26 cellular contexts compared by ENCODE assay signal in the genomic region with DNA sequence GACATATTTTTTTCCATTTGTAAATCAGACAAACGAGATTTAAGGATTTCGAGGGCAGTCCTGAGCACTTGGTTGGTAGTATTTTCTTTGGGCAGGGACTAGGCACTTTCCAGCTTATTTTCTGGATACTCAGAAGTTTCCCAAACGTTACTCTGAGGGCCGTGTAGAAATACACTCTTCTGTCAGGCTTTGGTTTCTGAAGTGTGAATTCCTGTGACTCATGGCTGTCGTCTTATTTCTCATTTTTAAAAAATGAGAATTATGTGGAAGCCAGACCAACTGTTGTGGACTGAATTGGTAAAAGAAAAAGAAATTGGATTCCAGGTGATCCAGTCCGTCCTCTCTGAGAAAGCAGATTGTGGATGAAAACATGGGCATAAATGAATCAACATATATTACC.
A peak's percentile ranks its signal among the peaks of the same experiment; 100 is the strongest.
DNase-seq lines count a peak whose midpoint lies in the region; ATAC-seq and TF ChIP-seq lines count a peak whose summit lies in the region.
"Had no signal": no experiment of that assay in that cellular context is flagged by ENCODE, and none has a peak within 500 bp of the region (broad histone marks: within the 10 kb centered on the region; RNA-seq: fewer than 3 reads in every experiment).

No MANE protein-coding gene starts in this region.

- H3K27me3 ChIP-seq in IMR-90 (ENCODE audit: control insufficient read depth, insufficient read depth, low read length) (no peaks in the 10 kb centered on the region; the same call in 1 of the 2 replicates), upper lobe of right lung (peaks cover 7% of the 10 kb centered on the region)

- H3K4me2 ChIP-seq in IMR-90 (ENCODE audit: low read depth, low read length) = peak overlapping the region; percentile 23; the same call in 1 of the 2 replicates

- H2BK15ac ChIP-seq in IMR-90 (ENCODE audit: low read depth, low read length) = peak overlapping the region; percentile 77; the same call in 2 of the 3 replicates

- H3K4ac ChIP-seq in IMR-90 (ENCODE audit: low read depth, low read length) = peak overlapping the region; percentile 89

- BruUV-seq in IMR-90 (replicated peaks; lab: Mats Ljungman, UMichigan) = no TSS peak

- CTCF ChIA-PET in IMR-90 (lab: Yijun Ruan, JAX) = interaction anchor here (0.9 to 1.3 kb wide), 2 partner anchors 13 to 14 kb away, joined by 3 read pairs; no protein-coding TSS in a partner anchor

- peak overlapping the region; percentile 64 for H3K14ac ChIP-seq in IMR-90 (replicated peaks; ENCODE audit: low read depth, low read length)

- peaks cover 4% of the 10 kb centered on the region for H3K9me1 ChIP-seq in IMR-90 (ENCODE audit: insufficient read depth, low read length)

- no peak for TF ChIP-seq RAD21 in IMR-90 (IDR thresholded peaks at IDR 0.05; ENCODE audit: low read length)

- no peaks in the 10 kb centered on the region for H3K9me3 ChIP-seq in IMR-90 (ENCODE audit: control insufficient read depth, insufficient read depth, low read length)
- H3K9me3 ChIP-seq in upper lobe of right lung = no peaks in the 10 kb centered on the region
- H3K9me3 ChIP-seq: lower lobe of right lung, prostate gland, SJCRH30 had no signal

- DNase-seq in AG20443 (ENCODE audit: low spot score) = peak; percentile 56
- DNase-seq in IMR-90 = peak; percentile 52
- peak; percentile 57 for DNase-seq in choroid plexus epithelial cell (ENCODE audit: low read depth)
- DNase-seq in NCI-H2171 treated with DMSO at 0.1 percent for 48 hours (lab: John Stamatoyannopoulos, UW) = no peak
- no peak for DNase-seq in stimulated activated CD4-positive, alpha-beta T cell treated with anti-CD3 and anti-CD28 coated beads, Interleukin-4, amount 100 ng/mL, for 4 hours
- DNase-seq in AML-193 (lab: John Stamatoyannopoulos, UW) = no peak
- no peak for DNase-seq in upper lobe of right lung
- DNase-seq: ACHN; activated CD4-positive, CD25-positive, alpha-beta regulatory T cell treated with anti-CD3 and anti-CD28 coated beads, Interleukin-2, amount 50 U/mL, for 72 hours; activated CD8-positive, alpha-beta T cell treated with anti-CD3 and anti-CD28 coated beads, Interleukin-2, amount 10 ng/mL, durations not matched to agents 7 days and 5 days; activated gamma-delta T cell treated with Interleukin-2 at 50 U/mL for 16 hours; activated naive CD8-positive, alpha-beta T cell treated with anti-CD3 and anti-CD28 coated beads, Interleukin-2, amount 50 U/mL, for 24 hours; activated T-cell treated with anti-CD3 and anti-CD28 coated beads, Interleukin-2, amount 50 U/mL, for 1 hour; CD4-positive, alpha-beta T cell; cortex of kidney; endodermal cell; kidney glomerular epithelial cell; lower lobe of right lung; NCI-H1436 treated with DMSO at 0.1 percent for 48 hours; NCI-H2171; NCI-H526; SJCRH30; substantia nigra had no signal

- dilution Hi-C loops in IMR-90 (cut with HindIII; ENCODE audit: low sequenced_read_pairs, unreplicated experiment) = no loop called here

- intact Hi-C loops in IMR-90 (cut with micrococcal nuclease) (no loop called here), upper lobe of right lung (cut with DNase I) (no loop called here)

- H3K23ac ChIP-seq in IMR-90 (ENCODE audit: low read depth, low read length) = peak overlapping the region; percentile 81

- H3K27ac ChIP-seq in IMR-90 (ENCODE audit: insufficient read depth, low read length) = no peak overlapping the region
- no peak overlapping the region for H3K27ac ChIP-seq in upper lobe of right lung
- H3K27ac ChIP-seq: lower lobe of right lung, prostate gland, SJCRH30 had no signal

- no CpG with 5 or more reads among the region's 6 CpGs for WGBS in IMR-90 (ENCODE audit: extremely low coverage in 2 of 2, insufficient read length in 1 of 2), 2 experiments

- H4K5ac ChIP-seq in IMR-90 (ENCODE audit: low read depth, low read length) = no peak overlapping the region; the same call in 1 of the 2 replicates

- H3K9ac ChIP-seq in IMR-90 (ENCODE audit: low read depth, low read length) = no peak overlapping the region

- no peaks in the 10 kb centered on the region for H3K79me1 ChIP-seq in IMR-90 (ENCODE audit: low read depth in 1 of 2, low read length in 2 of 2)

- in situ Hi-C loops in IMR-90 (cut with MboI; ENCODE audit: low sequenced_read_pairs) = no loop called here

- H4K8ac ChIP-seq in IMR-90 (ENCODE audit: low read depth in 2 of 2, low read length in 2 of 2) = peak overlapping the region; percentile 32 to 74; a peak in 3 of 4 replicates

- H3K18ac ChIP-seq in IMR-90 (ENCODE audit: low read depth, low read length) = peak overlapping the region; percentile 90; the same call in 1 of the 2 replicates

- H2AK9ac ChIP-seq in IMR-90 (replicated peaks; ENCODE audit: low read depth, low read length, poor library complexity) = no peak overlapping the region

- peak overlapping the region; percentile 28; the same call in 1 of the 2 replicates for H3K56ac ChIP-seq in IMR-90 (ENCODE audit: extremely low read depth, insufficient read depth, low read length)

- H2BK5ac ChIP-seq in IMR-90 (ENCODE audit: low read depth, low read length, poor library complexity, severe bottlenecking) = peak overlapping the region; percentile 86

- POLR2A ChIA-PET in IMR-90 (lab: Charles Lee; ENCODE audit: unreplicated experiment) = no interaction called here

- no peak for TF ChIP-seq POLR2A in IMR-90 (IDR thresholded peaks at IDR 0.05; ENCODE audit: low read depth, low read length)

- no peaks in the 10 kb centered on the region for H3K36me3 Mint-ChIP-seq in nephron (ENCODE audit: low read depth)

- ATAC-seq in IMR-90 (ENCODE audit: low read depth) (peak; percentile 68), upper lobe of right lung (no peak)
- ATAC-seq: activated CD8-positive, alpha-beta T cell treated with anti-CD3 and anti-CD28 coated beads, Interleukin-2, amount 10 ng/mL, durations not matched to agents 7 days and 5 days; activated naive CD8-positive, alpha-beta T cell treated with anti-CD3 and anti-CD28 coated beads, Interleukin-2, amount 50 U/mL, for 24 hours; K562; lower lobe of right lung had no signal

- H3K36me3 ChIP-seq in IMR-90 (ENCODE audit: control insufficient read depth, insufficient read depth, low read length) (no peaks in the 10 kb centered on the region), upper lobe of right lung (no peaks in the 10 kb centered on the region)
- H3K36me3 ChIP-seq: lower lobe of right lung, prostate gland, SJCRH30 had no signal

- TF ChIP-seq CTCF in IMR-90 (conservative IDR thresholded peaks at IDR 0.05; ENCODE audit: low read depth, low read length) = no peak
- no peak for TF ChIP-seq CTCF in choroid plexus epithelial cell (conservative IDR thresholded peaks at IDR 0.05; ENCODE audit: low read depth, low read length)
- TF ChIP-seq CTCF in nephron (IDR thresholded peaks at IDR 0.05; ENCODE audit: unreplicated experiment in 3 of 3) = no peak
- no peak for TF ChIP-seq CTCF in upper lobe of right lung (IDR thresholded peaks at IDR 0.05)

- H2AK5ac ChIP-seq in IMR-90 (ENCODE audit: low read depth, low read length) = peak overlapping the region; percentile 91; the same call in 1 of the 2 replicates

- H3K4me3 ChIP-seq in IMR-90 (ENCODE audit: insufficient read depth, low read depth, low read length) (no peak overlapping the region), choroid plexus epithelial cell (ENCODE audit: low read depth, low read length) (no peak overlapping the region), upper lobe of right lung (no peak overlapping the region)
- H3K4me3 ChIP-seq: K562, lower lobe of right lung, prostate gland, SJCRH30 had no signal

- peak overlapping the region in 2 of 3 experiments; percentile 39 to 43 for H3K27ac Mint-ChIP-seq in nephron
- H3K27ac Mint-ChIP-seq: activated CD8-positive, alpha-beta T cell treated with anti-CD3 and anti-CD28 coated beads, Interleukin-2, amount 10 ng/mL, durations not matched to agents 7 days and 5 days; activated naive CD8-positive, alpha-beta T cell treated with anti-CD3 and anti-CD28 coated beads, Interleukin-2, amount 50 U/mL, for 24 hours; CD4-positive, alpha-beta T cell; endodermal cell had no signal

- H4K20me1 ChIP-seq in IMR-90 (ENCODE audit: insufficient read depth, low read length) = no peaks in the 10 kb centered on the region

- H3K4me3 Mint-ChIP-seq in nephron = no peak overlapping the region
- H3K4me3 Mint-ChIP-seq: activated CD8-positive, alpha-beta T cell treated with anti-CD3 and anti-CD28 coated beads, Interleukin-2, amount 10 ng/mL, durations not matched to agents 7 days and 5 days; activated naive CD8-positive, alpha-beta T cell treated with anti-CD3 and anti-CD28 coated beads, Interleukin-2, amount 50 U/mL, for 24 hours; CD4-positive, alpha-beta T cell; endodermal cell had no signal

- peak overlapping the region; percentile 97 for H2BK20ac ChIP-seq in IMR-90 (ENCODE audit: low read depth, low read length)

- peak overlapping the region; percentile 74 for H2AFZ ChIP-seq in IMR-90 (replicated peaks; ENCODE audit: low read length, poor library complexity)

- H3K4me1 ChIP-seq in IMR-90 (ENCODE audit: control insufficient read depth, insufficient read depth, low read length) = peaks cover 7% of the 10 kb centered on the region
- no peaks in the 10 kb centered on the region for H3K4me1 ChIP-seq in upper lobe of right lung
- H3K4me1 ChIP-seq: lower lobe of right lung, prostate gland, SJCRH30 had no signal

- peak overlapping the region; percentile 96 for H2BK120ac ChIP-seq in IMR-90 (ENCODE audit: low read depth, low read length)

- H3K27me3 Mint-ChIP-seq in nephron (ENCODE audit: low read depth) = peaks cover 4% of the 10 kb centered on the region

- peak overlapping the region; percentile 80 for H4K91ac ChIP-seq in IMR-90 (ENCODE audit: insufficient read depth, low read depth, low read length)

- H3K9me3 Mint-ChIP-seq in nephron = no peaks in the 10 kb centered on the region
- H3K9me3 Mint-ChIP-seq: activated naive CD8-positive, alpha-beta T cell treated with anti-CD3 and anti-CD28 coated beads, Interleukin-2, amount 50 U/mL, for 24 hours; CD4-positive, alpha-beta T cell; endodermal cell had no signal

- H3K4me1 Mint-ChIP-seq in nephron = peaks cover 42% of the 10 kb centered on the region
- H3K4me1 Mint-ChIP-seq: activated naive CD8-positive, alpha-beta T cell treated with anti-CD3 and anti-CD28 coated beads, Interleukin-2, amount 50 U/mL, for 24 hours; endodermal cell had no signal

TF ChIP-seq in IMR-90, 13 proteins besides CTCF, POLR2A, EP300 and RAD21 (continues in another document):
- no peak for TF ChIP-seq MAZ (IDR thresholded peaks at IDR 0.05; ENCODE audit: borderline replicate concordance, low read depth, low read length)
- no peak for TF ChIP-seq MAFK (IDR thresholded peaks at IDR 0.05; ENCODE audit: low read depth, low read length)
- TF ChIP-seq BHLHE40 (IDR thresholded peaks at IDR 0.05; ENCODE audit: low read depth, low read length) = no peak
- no peak for TF ChIP-seq RCOR1 (IDR thresholded peaks at IDR 0.05; ENCODE audit: insufficient replicate concordance, low read length)
- no peak for TF ChIP-seq MXI1 (IDR thresholded peaks at IDR 0.05; ENCODE audit: borderline replicate concordance, low read depth, low read length)
- no peak for TF ChIP-seq RFX5 (IDR thresholded peaks at IDR 0.05; ENCODE audit: low read depth, low read length)
- TF ChIP-seq CEBPB (IDR thresholded peaks at IDR 0.05; ENCODE audit: low read depth, low read length) = no peak
- TF ChIP-seq NFE2L2 (IDR thresholded peaks at IDR 0.05; ENCODE audit: low read depth, low read length) = no peak

Comparison
In these comparisons a context has a peak if more than half of its experiments do, and no peak if none do; other contexts are left out.
1. DNase-seq: peak in AG20443 (single experiment), IMR-90 (single experiment) and choroid plexus epithelial cell (single experiment); none in NCI-H2171 treated with DMSO at 0.1 percent for 48 hours (single experiment), stimulated activated CD4-positive, alpha-beta T cell treated with anti-CD3 and anti-CD28 coated beads, Interleukin-4, amount 100 ng/mL, for 4 hours (0 of 2), AML-193 (0 of 2) and upper lobe of right lung (single experiment).